In the genomic region with DNA sequence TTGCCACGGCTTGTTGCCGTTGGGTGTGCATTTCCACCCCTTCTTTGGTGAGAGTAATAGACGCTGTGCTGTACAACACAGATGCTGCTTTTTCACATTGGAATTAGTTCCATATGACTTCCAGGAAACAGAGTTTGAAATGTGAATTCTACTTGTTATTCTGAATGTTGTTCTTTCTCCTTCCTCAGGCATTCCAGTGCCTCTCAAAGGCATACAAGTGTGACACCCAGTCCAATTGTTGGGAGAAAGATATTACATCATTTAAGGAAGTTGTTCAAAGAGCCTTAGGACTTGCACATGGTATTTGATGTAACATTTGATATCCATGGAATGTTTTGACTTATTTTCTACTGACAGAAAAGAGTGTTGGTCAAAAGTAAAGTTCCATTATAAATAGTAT, we compare ENCODE assay signal across 1 cellular context.
TF ChIP-seq lines count a peak whose summit lies in the region.

No MANE protein-coding gene starts in this region.

TF ChIP-seq in K562, 482 proteins besides CTCF, POLR2A, EP300 and RAD21:
- TF ChIP-seq ZNF263 (CRISPR knock-in tag; IDR thresholded peaks at IDR 0.05; ENCODE audit: borderline replicate concordance) (no peak), CEBPG (CRISPR knock-in tag; IDR thresholded peaks at IDR 0.05) (no peak), CEBPG (tag; conservative IDR thresholded peaks at IDR 0.05 in 1 of 2, IDR thresholded peaks at IDR 0.05 in 1 of 2) (peak in 1 of 2 experiments; percentile 63; a peak in 1 of 4 replicates), L3MBTL2 (IDR thresholded peaks at IDR 0.05) (peak; percentile 41; the same call in 1 of the 2 replicates)
